15 cellular contexts compared by ENCODE assay signal in genomic region chr12:67034110-67034879, GRCh38.
A peak's percentile ranks its signal among the peaks of the same experiment; 100 is the strongest.
DNase-seq lines count a peak whose midpoint lies in the region; ATAC-seq and TF ChIP-seq lines count a peak whose summit lies in the region.
"Had no signal": no experiment of that assay in that cellular context is flagged by ENCODE, and none has a peak within 500 bp of the region (broad histone marks: within the 10 kb centered on the region; RNA-seq: fewer than 3 reads in every experiment).

No MANE protein-coding gene starts in this region.

- H3K56ac ChIP-seq in IMR-90 (ENCODE audit: extremely low read depth, insufficient read depth, low read length) = no peak overlapping the region
- H3K56ac ChIP-seq in mesendoderm (ENCODE audit: low read length) = no peak overlapping the region

- H4K5ac ChIP-seq in IMR-90 (ENCODE audit: low read depth, low read length) (no peak overlapping the region), mesendoderm (ENCODE audit: low read length) (no peak overlapping the region)

- no peaks in the 10 kb centered on the region for H3K27me3 ChIP-seq in IMR-90 (ENCODE audit: control insufficient read depth, insufficient read depth, low read length)
- no peaks in the 10 kb centered on the region for H3K27me3 ChIP-seq in adipocyte (replicated peaks; ENCODE audit: control insufficient read depth, insufficient read depth, low read length)
- no peaks in the 10 kb centered on the region for H3K27me3 ChIP-seq in mesendoderm (ENCODE audit: insufficient read depth, low read length, poor library complexity)
- H3K27me3 ChIP-seq in right atrium auricular region = no peaks in the 10 kb centered on the region
- no peaks in the 10 kb centered on the region for H3K27me3 ChIP-seq in suprapubic skin

- no peak overlapping the region for H3K18ac ChIP-seq in IMR-90 (ENCODE audit: low read depth, low read length)
- no peak overlapping the region for H3K18ac ChIP-seq in mesendoderm (ENCODE audit: low read length)

- no peaks in the 10 kb centered on the region for H3K9me3 ChIP-seq in IMR-90 (ENCODE audit: control insufficient read depth, insufficient read depth, low read length)
- peaks cover 11% of the 10 kb centered on the region for H3K9me3 ChIP-seq in adipocyte (ENCODE audit: control insufficient read depth, low read length)
- no peaks in the 10 kb centered on the region for H3K9me3 ChIP-seq in right atrium auricular region
- H3K9me3 ChIP-seq in suprapubic skin = no peaks in the 10 kb centered on the region
- H3K9me3 ChIP-seq: heart right ventricle had no signal

- no peak overlapping the region for H2AFZ ChIP-seq in IMR-90 (replicated peaks; ENCODE audit: low read length, poor library complexity)

- H4K20me1 ChIP-seq in IMR-90 (ENCODE audit: insufficient read depth, low read length) = no peaks in the 10 kb centered on the region

- CTCF ChIA-PET in IMR-90 (lab: Yijun Ruan, JAX) = no interaction called here

- H4K8ac ChIP-seq in IMR-90 (ENCODE audit: low read depth in 2 of 2, low read length in 2 of 2) = no peak overlapping the region
- H4K8ac ChIP-seq in mesendoderm (ENCODE audit: low read depth, low read length) = no peak overlapping the region

- no peak for TF ChIP-seq EP300 in suprapubic skin (IDR thresholded peaks at IDR 0.05)

- H3K4me1 ChIP-seq in IMR-90 (ENCODE audit: control insufficient read depth, insufficient read depth, low read length) (no peaks in the 10 kb centered on the region), adipocyte (ENCODE audit: control insufficient read depth, insufficient read depth, low read length) (no peaks in the 10 kb centered on the region), mesendoderm (ENCODE audit: control insufficient read depth, low read depth, low read length) (peaks cover 3% of the 10 kb centered on the region), right atrium auricular region (peaks cover 0 to 7% of the 10 kb centered on the region in 2 donors), suprapubic skin (no peaks in the 10 kb centered on the region)
- H3K4me1 ChIP-seq: heart right ventricle had no signal

- H3K36me3 ChIP-seq in IMR-90 (ENCODE audit: control insufficient read depth, insufficient read depth, low read length) = no peaks in the 10 kb centered on the region
- no peaks in the 10 kb centered on the region for H3K36me3 ChIP-seq in adipocyte (ENCODE audit: control insufficient read depth, insufficient read depth, low read length, severe bottlenecking)
- no peaks in the 10 kb centered on the region for H3K36me3 ChIP-seq in mesendoderm (ENCODE audit: control insufficient read depth, insufficient read depth, low read length)
- H3K36me3 ChIP-seq in right atrium auricular region = no peaks in the 10 kb centered on the region
- H3K36me3 ChIP-seq in suprapubic skin = no peaks in the 10 kb centered on the region
- H3K36me3 ChIP-seq: heart right ventricle had no signal

- H3K4me3 ChIP-seq in IMR-90 (ENCODE audit: insufficient read depth, low read depth, low read length) = no peak overlapping the region
- H3K4me3 ChIP-seq in adipocyte (ENCODE audit: low read length) = no peak overlapping the region
- no peak overlapping the region for H3K4me3 ChIP-seq in mesendoderm (ENCODE audit: low read length)
- no peak overlapping the region for H3K4me3 ChIP-seq in right atrium auricular region
- no peak overlapping the region for H3K4me3 ChIP-seq in suprapubic skin
- H3K4me3 ChIP-seq: heart right ventricle had no signal

- TF ChIP-seq CTCF in IMR-90 (conservative IDR thresholded peaks at IDR 0.05; ENCODE audit: low read depth, low read length) (no peak), right atrium auricular region (IDR thresholded peaks at IDR 0.05) (no peak), suprapubic skin (IDR thresholded peaks at IDR 0.05) (no peak)

- DNase-seq in NCI-H1092 treated with DMSO at 0.1 percent for 48 hours (lab: John Stamatoyannopoulos, UW) (peak; percentile 11), NCI-H1092 (lab: John Stamatoyannopoulos, UW) (no peak), IMR-90 (peak; percentile 2), adipocyte (ENCODE audit: low read depth) (peak; percentile 2), mesendoderm (peak; percentile 39), right atrium auricular region (ENCODE audit: low spot score) (no peak), UCSD-AML1 (lab: John Stamatoyannopoulos, UW; ENCODE audit: unreplicated experiment) (no peak), suprapubic skin (ENCODE audit: low spot score in 2 of 2) (no peak)
- DNase-seq: activated CD4-positive, alpha-beta T cell treated with anti-CD3 and anti-CD28 coated beads, Interleukin-2, amount 50 U/mL, for 1 hour; activated gamma-delta T cell; COR-L47; HCEC 1CT; heart right ventricle; NCI-H446 treated with DMSO at 0.1 percent for 48 hours; RPMI8226 had no signal

- POLR2A ChIA-PET in IMR-90 (lab: Charles Lee; ENCODE audit: unreplicated experiment) = no interaction called here

- H3K27ac ChIP-seq in IMR-90 (ENCODE audit: insufficient read depth, low read length) (no peak overlapping the region), mesendoderm (ENCODE audit: low read depth, low read length) (no peak overlapping the region), right atrium auricular region (no peak overlapping the region), suprapubic skin (no peak overlapping the region)
- H3K27ac ChIP-seq: heart right ventricle had no signal

- no peak overlapping the region for H2BK120ac ChIP-seq in IMR-90 (ENCODE audit: low read depth, low read length)
- no peak overlapping the region for H2BK120ac ChIP-seq in mesendoderm (ENCODE audit: low read depth, low read length)

- TF ChIP-seq POLR2A in IMR-90 (IDR thresholded peaks at IDR 0.05; ENCODE audit: low read depth, low read length) (no peak), suprapubic skin (IDR thresholded peaks at IDR 0.05) (no peak)

- BruUV-seq in IMR-90 (replicated peaks; lab: Mats Ljungman, UMichigan) = no TSS peak

- no peak overlapping the region for H3K14ac ChIP-seq in IMR-90 (replicated peaks; ENCODE audit: low read depth, low read length)

- H3K23ac ChIP-seq in IMR-90 (ENCODE audit: low read depth, low read length) (no peak overlapping the region), mesendoderm (ENCODE audit: low read length) (no peak overlapping the region)

- H3K79me2 ChIP-seq in mesendoderm (ENCODE audit: control insufficient read depth, insufficient read depth, low read length) = no peaks in the 10 kb centered on the region

- H2AK9ac ChIP-seq in IMR-90 (replicated peaks; ENCODE audit: low read depth, low read length, poor library complexity) = no peak overlapping the region

- H3K4me2 ChIP-seq in IMR-90 (ENCODE audit: low read depth, low read length) (no peak overlapping the region), mesendoderm (ENCODE audit: low read length) (no peak overlapping the region)

- H2BK15ac ChIP-seq in IMR-90 (ENCODE audit: low read depth, low read length) (no peak overlapping the region), mesendoderm (replicated peaks; ENCODE audit: low read depth) (no peak overlapping the region)

- no peak overlapping the region for H2BK20ac ChIP-seq in IMR-90 (ENCODE audit: low read depth, low read length)

- no peak overlapping the region for H3K9ac ChIP-seq in IMR-90 (ENCODE audit: low read depth, low read length)
- H3K9ac ChIP-seq in adipocyte (ENCODE audit: low read length) = no peak overlapping the region
- H3K9ac ChIP-seq in mesendoderm (ENCODE audit: low read length) = no peak overlapping the region

- no peak overlapping the region for H2BK5ac ChIP-seq in IMR-90 (ENCODE audit: low read depth, low read length, poor library complexity, severe bottlenecking)
- no peak overlapping the region for H2BK5ac ChIP-seq in mesendoderm (ENCODE audit: low read length)

- no peak overlapping the region for H2AK5ac ChIP-seq in IMR-90 (ENCODE audit: low read depth, low read length)
- H2AK5ac ChIP-seq in mesendoderm (ENCODE audit: low read length) = no peak overlapping the region

- ATAC-seq in IMR-90 (ENCODE audit: low read depth) = no peak
- ATAC-seq: heart right ventricle had no signal

- WGBS in IMR-90 (ENCODE audit: extremely low coverage in 2 of 2, insufficient read length in 1 of 2), 2 experiments = 20% methylated on average over 1 of the region's 7 CpGs; no CpG with 5 or more reads in 1 of the 2 experiments
- no CpG with 5 or more reads among the region's 7 CpGs for WGBS in mesendoderm (ENCODE audit: extremely low coverage, insufficient coverage, low lambda C conversion rate)
- 40% methylated on average over 7 of the region's 7 CpGs for WGBS in suprapubic skin

- dilution Hi-C loops in IMR-90 (cut with HindIII; ENCODE audit: low sequenced_read_pairs, unreplicated experiment) = no loop called here

- no peak overlapping the region for H4K91ac ChIP-seq in IMR-90 (ENCODE audit: insufficient read depth, low read depth, low read length)

- H3K79me1 ChIP-seq in IMR-90 (ENCODE audit: low read depth in 1 of 2, low read length in 2 of 2) = no peaks in the 10 kb centered on the region
- H3K79me1 ChIP-seq in mesendoderm (ENCODE audit: low read length) = no peaks in the 10 kb centered on the region

- no peaks in the 10 kb centered on the region for H3K9me1 ChIP-seq in IMR-90 (ENCODE audit: insufficient read depth, low read length)

- in situ Hi-C loops in IMR-90 (cut with MboI; ENCODE audit: low sequenced_read_pairs) = no loop called here

- TF ChIP-seq RAD21 in IMR-90 (IDR thresholded peaks at IDR 0.05; ENCODE audit: low read length) = no peak

- H3K4ac ChIP-seq in IMR-90 (ENCODE audit: low read depth, low read length) (no peak overlapping the region), mesendoderm (ENCODE audit: low read depth, low read length) (no peak overlapping the region)

- intact Hi-C loops in IMR-90 (cut with micrococcal nuclease) = no loop called here

TF ChIP-seq in IMR-90, 13 proteins besides CTCF, POLR2A, EP300 and RAD21:
- no peak for TF ChIP-seq CHD1 (IDR thresholded peaks at IDR 0.05; ENCODE audit: low read depth, low read length)
- TF ChIP-seq CEBPB (IDR thresholded peaks at IDR 0.05; ENCODE audit: low read depth, low read length) = no peak
- TF ChIP-seq RFX5 (IDR thresholded peaks at IDR 0.05; ENCODE audit: low read depth, low read length) = no peak
- no peak for TF ChIP-seq MXI1 (IDR thresholded peaks at IDR 0.05; ENCODE audit: borderline replicate concordance, low read depth, low read length)
- TF ChIP-seq SMC3 (IDR thresholded peaks at IDR 0.05; ENCODE audit: low read depth, low read length) = no peak

Comparison
In these comparisons a context has a peak if more than half of its experiments do, and no peak if none do; other contexts are left out.
1. DNase-seq: peak in NCI-H1092 treated with DMSO at 0.1 percent for 48 hours (single experiment), IMR-90 (single experiment), adipocyte (single experiment) and mesendoderm (single experiment); none in NCI-H1092 (single experiment), right atrium auricular region (single experiment), UCSD-AML1 (single experiment) and suprapubic skin (0 of 2).